Comparison of ENCODE assay signal across 1 cellular context in genomic region chr11:729492-730074, GRCh38.
TF ChIP-seq lines count a peak whose summit lies in the region.

No MANE protein-coding gene starts in this region.

TF ChIP-seq in HepG2, 621 proteins besides CTCF, POLR2A, EP300 and RAD21 (continued from another document and continues in another):
- TF ChIP-seq, protein P1, sequence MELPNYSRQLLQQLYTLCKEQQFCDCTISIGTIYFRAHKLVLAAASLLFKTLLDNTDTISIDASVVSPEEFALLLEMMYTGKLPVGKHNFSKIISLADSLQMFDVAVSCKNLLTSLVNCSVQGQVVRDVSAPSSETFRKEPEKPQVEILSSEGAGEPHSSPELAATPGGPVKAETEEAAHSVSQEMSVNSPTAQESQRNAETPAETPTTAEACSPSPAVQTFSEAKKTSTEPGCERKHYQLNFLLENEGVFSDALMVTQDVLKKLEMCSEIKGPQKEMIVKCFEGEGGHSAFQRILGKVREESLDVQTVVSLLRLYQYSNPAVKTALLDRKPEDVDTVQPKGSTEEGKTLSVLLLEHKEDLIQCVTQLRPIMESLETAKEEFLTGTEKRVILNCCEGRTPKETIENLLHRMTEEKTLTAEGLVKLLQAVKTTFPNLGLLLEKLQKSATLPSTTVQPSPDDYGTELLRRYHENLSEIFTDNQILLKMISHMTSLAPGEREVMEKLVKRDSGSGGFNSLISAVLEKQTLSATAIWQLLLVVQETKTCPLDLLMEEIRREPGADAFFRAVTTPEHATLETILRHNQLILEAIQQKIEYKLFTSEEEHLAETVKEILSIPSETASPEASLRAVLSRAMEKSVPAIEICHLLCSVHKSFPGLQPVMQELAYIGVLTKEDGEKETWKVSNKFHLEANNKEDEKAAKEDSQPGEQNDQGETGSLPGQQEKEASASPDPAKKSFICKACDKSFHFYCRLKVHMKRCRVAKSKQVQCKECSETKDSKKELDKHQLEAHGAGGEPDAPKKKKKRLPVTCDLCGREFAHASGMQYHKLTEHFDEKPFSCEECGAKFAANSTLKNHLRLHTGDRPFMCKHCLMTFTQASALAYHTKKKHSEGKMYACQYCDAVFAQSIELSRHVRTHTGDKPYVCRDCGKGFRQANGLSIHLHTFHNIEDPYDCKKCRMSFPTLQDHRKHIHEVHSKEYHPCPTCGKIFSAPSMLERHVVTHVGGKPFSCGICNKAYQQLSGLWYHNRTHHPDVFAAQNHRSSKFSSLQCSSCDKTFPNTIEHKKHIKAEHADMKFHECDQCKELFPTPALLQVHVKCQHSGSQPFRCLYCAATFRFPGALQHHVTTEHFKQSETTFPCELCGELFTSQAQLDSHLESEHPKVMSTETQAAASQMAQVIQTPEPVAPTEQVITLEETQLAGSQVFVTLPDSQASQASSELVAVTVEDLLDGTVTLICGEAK (IDR thresholded peaks at IDR 0.05): no peak
- TF ChIP-seq, protein P1 (CRISPR knock-in tag; IDR thresholded peaks at IDR 0.05): no peak
- TF ChIP-seq ISL2 (CRISPR knock-in tag; IDR thresholded peaks at IDR 0.05) (peak; percentile 40; the same call in 1 of the 2 replicates), NRL (CRISPR knock-in tag; IDR thresholded peaks at IDR 0.05; ENCODE audit: borderline replicate concordance) (0 out of 2 replicates have a peak, but pooled peaks have one; percentile 5), NONO (IDR thresholded peaks at IDR 0.05) (no peak), NONO (CRISPR knock-in tag; conservative IDR thresholded peaks at IDR 0.05) (peak; percentile 23; the same call in 1 of the 2 replicates), KMT2B (CRISPR knock-in tag; IDR thresholded peaks at IDR 0.05) (no peak), ZFP90 (CRISPR knock-in tag; IDR thresholded peaks at IDR 0.05; ENCODE audit: borderline replicate concordance) (0 out of 2 replicates have a peak, but pooled peaks have one; percentile 14), HNRNPL (IDR thresholded peaks at IDR 0.05; ENCODE audit: low read depth, low read length) (peak; percentile 91), RXRA (CRISPR knock-in tag; IDR thresholded peaks at IDR 0.05) (peak; percentile 62; the same call in 1 of the 2 replicates), IRF2 (CRISPR knock-in tag; IDR thresholded peaks at IDR 0.05) (no peak), ZNF563 (CRISPR knock-in tag; IDR thresholded peaks at IDR 0.05) (no peak), CCDC6 (CRISPR knock-in tag; IDR thresholded peaks at IDR 0.05) (peak; percentile 53; the same call in 1 of the 2 replicates), FOXJ3 (CRISPR knock-in tag; IDR thresholded peaks at IDR 0.05; ENCODE audit: borderline replicate concordance) (peak; percentile 25; the same call in 1 of the 2 replicates), FIP1L1 (IDR thresholded peaks at IDR 0.05; ENCODE audit: borderline replicate concordance, insufficient read depth, low read depth, low read length) (0 out of 2 replicates have a peak, but pooled peaks have one; percentile 85), KLF6 (CRISPR knock-in tag; IDR thresholded peaks at IDR 0.05) (no peak), PITX1 (CRISPR knock-in tag; IDR thresholded peaks at IDR 0.05) (0 out of 2 replicates have a peak, but pooled peaks have one; percentile 22), KDM3A (CRISPR knock-in tag; IDR thresholded peaks at IDR 0.05; ENCODE audit: low read depth) (no peak), ERF (CRISPR knock-in tag; IDR thresholded peaks at IDR 0.05) (no peak), ARNT (IDR thresholded peaks at IDR 0.05) (no peak), RFXANK (CRISPR knock-in tag; IDR thresholded peaks at IDR 0.05) (no peak), HOXA3 (CRISPR knock-in tag; IDR thresholded peaks at IDR 0.05) (peak; percentile 52; the same call in 1 of the 2 replicates), PPARG (CRISPR knock-in tag; conservative IDR thresholded peaks at IDR 0.05) (no peak), CSRNP1 (CRISPR knock-in tag; IDR thresholded peaks at IDR 0.05) (0 out of 2 replicates have a peak, but pooled peaks have one; percentile 4), ZNF180 (CRISPR knock-in tag; IDR thresholded peaks at IDR 0.05; ENCODE audit: borderline replicate concordance, low read depth) (no peak), FOXP1 (IDR thresholded peaks at IDR 0.05) (no peak), FOXP1 (CRISPR knock-in tag; IDR thresholded peaks at IDR 0.05) (no peak), RARG (CRISPR knock-in tag; IDR thresholded peaks at IDR 0.05; ENCODE audit: low read depth) (no peak), KLF11 (CRISPR knock-in tag; IDR thresholded peaks at IDR 0.05) (0 out of 2 replicates have a peak, but pooled peaks have one; percentile 18), MED1 (CRISPR knock-in tag; IDR thresholded peaks at IDR 0.05) (no peak; the same call in 1 of the 2 replicates), ZNF850 (CRISPR knock-in tag; conservative IDR thresholded peaks at IDR 0.05) (no peak), ZNF264 (CRISPR knock-in tag; IDR thresholded peaks at IDR 0.05) (no peak), ZC3H4 (CRISPR knock-in tag; IDR thresholded peaks at IDR 0.05; ENCODE audit: borderline replicate concordance) (no peak), ARNTL (CRISPR knock-in tag; IDR thresholded peaks at IDR 0.05) (0 out of 2 replicates have a peak, but pooled peaks have one; percentile 20)
- TF ChIP-seq, protein P2, sequence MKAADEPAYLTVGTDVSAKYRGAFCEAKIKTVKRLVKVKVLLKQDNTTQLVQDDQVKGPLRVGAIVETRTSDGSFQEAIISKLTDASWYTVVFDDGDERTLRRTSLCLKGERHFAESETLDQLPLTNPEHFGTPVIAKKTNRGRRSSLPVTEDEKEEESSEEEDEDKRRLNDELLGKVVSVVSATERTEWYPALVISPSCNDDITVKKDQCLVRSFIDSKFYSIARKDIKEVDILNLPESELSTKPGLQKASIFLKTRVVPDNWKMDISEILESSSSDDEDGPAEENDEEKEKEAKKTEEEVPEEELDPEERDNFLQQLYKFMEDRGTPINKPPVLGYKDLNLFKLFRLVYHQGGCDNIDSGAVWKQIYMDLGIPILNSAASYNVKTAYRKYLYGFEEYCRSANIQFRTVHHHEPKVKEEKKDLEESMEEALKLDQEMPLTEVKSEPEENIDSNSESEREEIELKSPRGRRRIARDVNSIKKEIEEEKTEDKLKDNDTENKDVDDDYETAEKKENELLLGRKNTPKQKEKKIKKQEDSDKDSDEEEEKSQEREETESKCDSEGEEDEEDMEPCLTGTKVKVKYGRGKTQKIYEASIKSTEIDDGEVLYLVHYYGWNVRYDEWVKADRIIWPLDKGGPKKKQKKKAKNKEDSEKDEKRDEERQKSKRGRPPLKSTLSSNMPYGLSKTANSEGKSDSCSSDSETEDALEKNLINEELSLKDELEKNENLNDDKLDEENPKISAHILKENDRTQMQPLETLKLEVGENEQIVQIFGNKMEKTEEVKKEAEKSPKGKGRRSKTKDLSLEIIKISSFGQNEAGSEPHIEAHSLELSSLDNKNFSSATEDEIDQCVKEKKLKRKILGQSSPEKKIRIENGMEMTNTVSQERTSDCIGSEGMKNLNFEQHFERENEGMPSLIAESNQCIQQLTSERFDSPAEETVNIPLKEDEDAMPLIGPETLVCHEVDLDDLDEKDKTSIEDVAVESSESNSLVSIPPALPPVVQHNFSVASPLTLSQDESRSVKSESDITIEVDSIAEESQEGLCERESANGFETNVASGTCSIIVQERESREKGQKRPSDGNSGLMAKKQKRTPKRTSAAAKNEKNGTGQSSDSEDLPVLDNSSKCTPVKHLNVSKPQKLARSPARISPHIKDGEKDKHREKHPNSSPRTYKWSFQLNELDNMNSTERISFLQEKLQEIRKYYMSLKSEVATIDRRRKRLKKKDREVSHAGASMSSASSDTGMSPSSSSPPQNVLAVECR (CRISPR knock-in tag; IDR thresholded peaks at IDR 0.05; ENCODE audit: borderline replicate concordance): peak; percentile 14; the same call in 1 of the 2 replicates
- TF ChIP-seq, protein P3, sequence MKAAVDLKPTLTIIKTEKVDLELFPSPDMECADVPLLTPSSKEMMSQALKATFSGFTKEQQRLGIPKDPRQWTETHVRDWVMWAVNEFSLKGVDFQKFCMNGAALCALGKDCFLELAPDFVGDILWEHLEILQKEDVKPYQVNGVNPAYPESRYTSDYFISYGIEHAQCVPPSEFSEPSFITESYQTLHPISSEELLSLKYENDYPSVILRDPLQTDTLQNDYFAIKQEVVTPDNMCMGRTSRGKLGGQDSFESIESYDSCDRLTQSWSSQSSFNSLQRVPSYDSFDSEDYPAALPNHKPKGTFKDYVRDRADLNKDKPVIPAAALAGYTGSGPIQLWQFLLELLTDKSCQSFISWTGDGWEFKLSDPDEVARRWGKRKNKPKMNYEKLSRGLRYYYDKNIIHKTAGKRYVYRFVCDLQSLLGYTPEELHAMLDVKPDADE (CRISPR knock-in tag; IDR thresholded peaks at IDR 0.05): no peak
- TF ChIP-seq, protein P4, sequence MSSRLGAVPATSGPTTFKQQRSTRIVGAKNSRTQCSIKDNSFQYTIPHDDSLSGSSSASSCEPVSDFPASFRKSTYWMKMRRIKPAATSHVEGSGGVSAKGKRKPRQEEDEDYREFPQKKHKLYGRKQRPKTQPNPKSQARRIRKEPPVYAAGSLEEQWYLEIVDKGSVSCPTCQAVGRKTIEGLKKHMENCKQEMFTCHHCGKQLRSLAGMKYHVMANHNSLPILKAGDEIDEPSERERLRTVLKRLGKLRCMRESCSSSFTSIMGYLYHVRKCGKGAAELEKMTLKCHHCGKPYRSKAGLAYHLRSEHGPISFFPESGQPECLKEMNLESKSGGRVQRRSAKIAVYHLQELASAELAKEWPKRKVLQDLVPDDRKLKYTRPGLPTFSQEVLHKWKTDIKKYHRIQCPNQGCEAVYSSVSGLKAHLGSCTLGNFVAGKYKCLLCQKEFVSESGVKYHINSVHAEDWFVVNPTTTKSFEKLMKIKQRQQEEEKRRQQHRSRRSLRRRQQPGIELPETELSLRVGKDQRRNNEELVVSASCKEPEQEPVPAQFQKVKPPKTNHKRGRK (CRISPR knock-in tag; IDR thresholded peaks at IDR 0.05): no peak
- TF ChIP-seq, protein P5, sequence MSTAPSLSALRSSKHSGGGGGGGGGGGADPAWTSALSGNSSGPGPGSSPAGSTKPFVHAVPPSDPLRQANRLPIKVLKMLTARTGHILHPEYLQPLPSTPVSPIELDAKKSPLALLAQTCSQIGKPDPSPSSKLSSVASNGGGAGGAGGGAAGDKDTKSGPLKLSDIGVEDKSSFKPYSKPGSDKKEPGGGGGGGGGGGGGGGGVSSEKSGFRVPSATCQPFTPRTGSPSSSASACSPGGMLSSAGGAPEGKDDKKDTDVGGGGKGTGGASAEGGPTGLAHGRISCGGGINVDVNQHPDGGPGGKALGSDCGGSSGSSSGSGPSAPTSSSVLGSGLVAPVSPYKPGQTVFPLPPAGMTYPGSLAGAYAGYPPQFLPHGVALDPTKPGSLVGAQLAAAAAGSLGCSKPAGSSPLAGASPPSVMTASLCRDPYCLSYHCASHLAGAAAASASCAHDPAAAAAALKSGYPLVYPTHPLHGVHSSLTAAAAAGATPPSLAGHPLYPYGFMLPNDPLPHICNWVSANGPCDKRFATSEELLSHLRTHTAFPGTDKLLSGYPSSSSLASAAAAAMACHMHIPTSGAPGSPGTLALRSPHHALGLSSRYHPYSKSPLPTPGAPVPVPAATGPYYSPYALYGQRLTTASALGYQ (CRISPR knock-in tag; IDR thresholded peaks at IDR 0.05): no peak
- TF ChIP-seq, protein P6, sequence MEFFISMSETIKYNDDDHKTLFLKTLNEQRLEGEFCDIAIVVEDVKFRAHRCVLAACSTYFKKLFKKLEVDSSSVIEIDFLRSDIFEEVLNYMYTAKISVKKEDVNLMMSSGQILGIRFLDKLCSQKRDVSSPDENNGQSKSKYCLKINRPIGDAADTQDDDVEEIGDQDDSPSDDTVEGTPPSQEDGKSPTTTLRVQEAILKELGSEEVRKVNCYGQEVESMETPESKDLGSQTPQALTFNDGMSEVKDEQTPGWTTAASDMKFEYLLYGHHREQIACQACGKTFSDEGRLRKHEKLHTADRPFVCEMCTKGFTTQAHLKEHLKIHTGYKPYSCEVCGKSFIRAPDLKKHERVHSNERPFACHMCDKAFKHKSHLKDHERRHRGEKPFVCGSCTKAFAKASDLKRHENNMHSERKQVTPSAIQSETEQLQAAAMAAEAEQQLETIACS (CRISPR knock-in tag; IDR thresholded peaks at IDR 0.05): 0 out of 2 replicates have a peak, but pooled peaks have one; percentile 15
